ENCODE assay signal across 20 cellular contexts in genomic region chr20:17427646-17428045, GRCh38.
DNase-seq lines count a peak whose midpoint lies in the region; FAIRE-seq and TF ChIP-seq lines count a peak whose summit lies in the region.
"Had no signal": no experiment of that assay in that cellular context is flagged by ENCODE, and none has a peak within 500 bp of the region (broad histone marks: within the 10 kb centered on the region; RNA-seq: fewer than 3 reads in every experiment).

No MANE protein-coding gene starts in this region.

- H3K27me3 ChIP-seq in dorsolateral prefrontal cortex: peaks cover 0 to 5% (median 0%) of the 10 kb centered on the region in 45 donors

- TF ChIP-seq CTCF in dorsolateral prefrontal cortex (IDR thresholded peaks at IDR 0.05 in 54 of 56, conservative IDR thresholded peaks at IDR 0.05 in 2 of 56; ENCODE audit: low read depth in 1 of 56, partially characterized antibody in 56 of 56) (no peak), type B pancreatic cell (conservative IDR thresholded peaks at IDR 0.05) (no peak)

- peak overlapping the region; percentile 26 for H3K27ac Mint-ChIP-seq in type B pancreatic cell
- H3K27ac Mint-ChIP-seq: IgD-negative memory B cell had no signal

- H3K4me3 Mint-ChIP-seq in type B pancreatic cell: no peak overlapping the region
- H3K4me3 Mint-ChIP-seq: IgD-negative memory B cell had no signal

- H3K27me3 Mint-ChIP-seq in type B pancreatic cell: peaks cover 5% of the 10 kb centered on the region

- H3K27ac ChIP-seq in dorsolateral prefrontal cortex: peak overlapping the region in 36 of 59 donors; percentile 2 to 76 (median 41)
- H3K27ac ChIP-seq: KMS-11, PC-9 had no signal

- intact Hi-C loops in dorsolateral prefrontal cortex (cut with DNase I): loop anchor here in 1 of 2 donors (10.0 kb wide), 1 partner anchor 203 kb away; the partner anchor contains the start of gene PCSK2

- H3K4me1 Mint-ChIP-seq in type B pancreatic cell (ENCODE audit: unreplicated experiment): peaks cover 17% of the 10 kb centered on the region
- H3K4me1 Mint-ChIP-seq: IgD-negative memory B cell had no signal

- H3K4me3 ChIP-seq in dorsolateral prefrontal cortex: no peak overlapping the region
- H3K4me3 ChIP-seq: PC-9 had no signal

- peak; percentile 21 for DNase-seq in NCI-H2171 treated with DMSO at 0.1 percent for 48 hours (lab: John Stamatoyannopoulos, UW)
- DNase-seq in NCI-H2171 (lab: John Stamatoyannopoulos, UW): no peak
- DNase-seq in SHP77 treated with DMSO at 0.1 percent for 48 hours (lab: John Stamatoyannopoulos, UW): peak; percentile 34
- no peak for DNase-seq in dorsolateral prefrontal cortex
- no peak for DNase-seq in type B pancreatic cell (ENCODE audit: extremely low spot score, unreplicated experiment)
- DNase-seq in retina: no peak
- no peak for DNase-seq in urothelium cell line (ENCODE audit: low spot score)
- DNase-seq: DMS53; NCI-H1048; NCI-H1436; NCI-H187; NCI-H2081 treated with DMSO at 0.1 percent for 48 hours; NCI-H446; NCI-H524 treated with DMSO at 0.1 percent for 48 hours; NK-92 treated with Interleukin-12 subunit alpha and Interleukin-12 subunit beta, amount 100 ng/mL, for 24 hours; PC-9; Right ventricle myocardium superior had no signal

- no peak for FAIRE-seq in urothelium cell line (lab: Jason Lieb, UNC)
- FAIRE-seq: H54 had no signal

- H3K9me3 Mint-ChIP-seq in type B pancreatic cell: no peaks in the 10 kb centered on the region

- H3K36me3 Mint-ChIP-seq in type B pancreatic cell: no peaks in the 10 kb centered on the region
- H3K36me3 Mint-ChIP-seq: IgD-negative memory B cell had no signal

Comparison
In these comparisons a context has a peak if more than half of its experiments do, and no peak if none do; other contexts are left out.
1. DNase-seq: peak in NCI-H2171 treated with DMSO at 0.1 percent for 48 hours (single experiment) and SHP77 treated with DMSO at 0.1 percent for 48 hours (single experiment); none in NCI-H2171 (single experiment), dorsolateral prefrontal cortex (0 of 10), type B pancreatic cell (single experiment), retina (single experiment) and urothelium cell line (single experiment).